8 cellular contexts compared by ENCODE assay signal in the genomic region with DNA sequence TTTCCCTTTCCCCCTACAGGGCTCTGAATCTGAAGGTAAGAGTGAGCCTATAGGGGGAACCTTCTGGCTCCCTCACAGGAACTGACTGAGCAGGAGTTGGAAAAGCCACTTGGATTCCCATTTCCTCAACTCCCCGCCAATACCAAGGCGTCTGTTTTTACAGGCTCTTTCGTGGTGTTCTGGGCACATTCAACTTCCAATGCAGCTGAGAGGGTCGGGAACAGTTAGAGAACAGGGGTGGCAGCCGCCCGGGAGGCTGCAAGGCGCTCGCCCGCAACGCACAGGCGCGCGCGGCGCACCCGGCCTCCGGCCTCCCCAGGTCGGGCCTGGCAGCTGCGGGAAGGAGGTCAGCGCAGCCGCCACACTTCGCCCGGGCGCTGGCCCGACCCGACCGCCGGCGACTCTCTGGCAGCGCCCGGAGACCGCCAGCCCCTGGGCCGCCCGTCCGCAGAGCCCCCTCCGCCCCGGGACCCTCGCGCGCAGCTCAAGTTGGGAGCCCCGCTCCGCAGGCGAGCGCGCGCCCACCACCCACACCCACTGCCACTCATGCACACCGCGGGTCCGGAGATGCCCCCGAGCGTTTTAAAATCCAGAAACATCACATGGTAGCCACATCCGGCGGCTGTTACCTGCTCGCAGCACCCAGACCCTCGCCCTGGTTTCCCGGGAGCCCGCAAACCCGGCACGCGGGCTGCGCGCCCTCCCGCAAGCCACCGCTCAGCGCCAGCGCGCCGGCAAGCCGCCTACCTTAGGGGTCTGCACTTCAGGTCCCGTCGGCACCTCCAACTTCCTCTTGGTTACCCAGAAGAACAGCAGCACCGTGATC. TPM values are rescaled to one million over a fixed set of nuclear protein-coding genes. Genes with fewer than 3 reads are reported as not detected.
DNase-seq lines count a peak whose midpoint lies in the region; ATAC-seq and TF ChIP-seq lines count a peak whose summit lies in the region.

No MANE protein-coding gene starts in this region.

- peaks cover 22% of the 10 kb centered on the region for H3K4me1 ChIP-seq in body of pancreas
- H3K4me1 ChIP-seq in tibial artery: peaks cover 3 to 22% (median 18%) of the 10 kb centered on the region in 4 donors

- TF ChIP-seq CTCF in body of pancreas (IDR thresholded peaks at IDR 0.05) (no peak), tibial artery (IDR thresholded peaks at IDR 0.05) (no peak)

- H3K4me3 ChIP-seq in body of pancreas (peak overlapping the region; percentile 13 to 19), tibial artery (peak overlapping the region; percentile 54 to 57)

- H3K9me3 ChIP-seq in body of pancreas (no peaks in the 10 kb centered on the region), tibial artery (no peaks in the 10 kb centered on the region)

- WGBS in body of pancreas, 2 donors: 1 to 6% methylated on average over 4 to 63 of the region's 72 CpGs

- intact Hi-C loops in body of pancreas (cut with DNase I) (no loop called here), tibial artery (cut with DNase I; ENCODE audit: low total_unique reads) (no loop called here)

- peak; percentile 65 for DNase-seq in D341Med (ENCODE audit: low spot score)
- peak; percentile 50 for DNase-seq in HT-29 (ENCODE audit: low spot score)
- DNase-seq in body of pancreas: peak in 2 of 4 donors; percentile 13 to 19
- DNase-seq in left kidney (ENCODE audit: low read depth, low spot score): peak; percentile 46
- no peak for DNase-seq in tibial artery
- DNase-seq in NCI-H2107 (lab: John Stamatoyannopoulos, UW): no peak
- no peak for DNase-seq in CD1c-positive myeloid dendritic cell (ENCODE audit: extremely low spot score)

- H3K27me3 ChIP-seq in body of pancreas (peaks cover 0 to 6% of the 10 kb centered on the region in 2 donors), tibial artery (peaks cover 0 to 37% of the 10 kb centered on the region in 2 donors)

- H3K27ac ChIP-seq in body of pancreas: peak overlapping the region in 2 of 4 donors; percentile 38 to 49
- H3K27ac ChIP-seq in tibial artery: no peak overlapping the region

- TF ChIP-seq POLR2A in body of pancreas (IDR thresholded peaks at IDR 0.05): no peak

- H3K36me3 ChIP-seq in body of pancreas (replicated peaks in 1 of 2; ENCODE audit: insufficient read depth in 1 of 2, low read depth in 2 of 2) (no peaks in the 10 kb centered on the region), tibial artery (no peaks in the 10 kb centered on the region)

- peak; percentile 34 for ATAC-seq in body of pancreas
- no peak for ATAC-seq in GM21381 (IDR thresholded peaks at IDR 0.05; ENCODE audit: unreplicated experiment)

RNA-seq across cellular contexts. Expression of a gene that starts 0.8 kb away (rescaled TPM):
- total RNA-seq in HT-29 (2014; rRNA removed; shearing (Covaris generic)): 58.8 and 68.4 TPM in 2 replicates
- total RNA-seq in body of pancreas: 1 to 10 TPM; 2.6 to 6.7 TPM

Comparison
In these comparisons a context has a peak if more than half of its experiments do, and no peak if none do; other contexts are left out.
1. DNase-seq: peak in D341Med (single experiment), HT-29 (single experiment) and left kidney (single experiment); none in tibial artery (0 of 2), NCI-H2107 (single experiment) and CD1c-positive myeloid dendritic cell (single experiment).